14 cellular contexts compared by ENCODE assay signal in genomic region chr14:59217011-59217410, GRCh38.
"Had no signal": no experiment of that assay in that cellular context is flagged by ENCODE, and none has a peak within 500 bp of the region (broad histone marks: within the 10 kb centered on the region; RNA-seq: fewer than 3 reads in every experiment).

No MANE protein-coding gene starts in this region.

- DNase-seq: activated CD4-positive, alpha-beta T cell treated with anti-CD3 and anti-CD28 coated beads, Interleukin-2, amount 50 U/mL, for 1 hour; activated CD4-positive, CD25-positive, alpha-beta regulatory T cell; activated naive CD8-positive, alpha-beta T cell treated with anti-CD3 and anti-CD28 coated beads for 36 hours; amygdala; esophagus squamous epithelium; left ventricle myocardium superior; mesendoderm; nephron progenitor cell; psoas muscle; stimulated activated CD4-positive, alpha-beta T cell treated with anti-CD3 and anti-CD28 coated beads, Interleukin-2, amount 100 ng/mL, for 24 hours; stomach had no signal

- H3K9me3 ChIP-seq: esophagus squamous epithelium, psoas muscle, stomach, vagina had no signal

- H3K36me3 ChIP-seq: esophagus squamous epithelium, stomach, vagina had no signal

- H3K27me3 Mint-ChIP-seq: activated naive CD8-positive, alpha-beta T cell treated with anti-CD3 and anti-CD28 coated beads for 36 hours had no signal

- ATAC-seq: left ventricle myocardium superior, psoas muscle had no signal

- H3K27ac ChIP-seq: psoas muscle, vagina had no signal

- H3K4me3 ChIP-seq: esophagus squamous epithelium, psoas muscle, stomach, vagina had no signal

- H3K27me3 ChIP-seq: esophagus squamous epithelium, stomach, vagina had no signal

- H3K9me3 Mint-ChIP-seq: activated naive CD8-positive, alpha-beta T cell treated with anti-CD3 and anti-CD28 coated beads for 36 hours; activated T-helper 1 cell treated with anti-CD3 and anti-CD28 coated beads, Interleukin-12 subunit alpha, Interleukin-12 subunit beta, Interleukin-2, Interleukin-4 antibody, amounts not matched to agents 30 ng/mL and 10 ng/mL and 1 ng/mL, durations not matched to agents 14 hours and 24 hours and 36 hours; T-helper 1 cell treated with Interleukin-12 subunit alpha and Interleukin-12 subunit beta and Interleukin-4 antibody, amounts not matched to agents 30 μg/mL and 1 μg/mL, for 36 hours had no signal

- H3K27ac Mint-ChIP-seq: activated naive CD8-positive, alpha-beta T cell treated with anti-CD3 and anti-CD28 coated beads for 36 hours; activated T-helper 1 cell treated with anti-CD3 and anti-CD28 coated beads, Interleukin-12 subunit alpha, Interleukin-12 subunit beta, Interleukin-2, Interleukin-4 antibody, amounts not matched to agents 30 ng/mL and 10 ng/mL and 1 ng/mL, durations not matched to agents 14 hours and 24 hours and 36 hours; nephron progenitor cell; T-helper 1 cell treated with Interleukin-12 subunit alpha and Interleukin-12 subunit beta and Interleukin-4 antibody, amounts not matched to agents 30 μg/mL and 1 μg/mL, for 36 hours had no signal

- H3K4me3 Mint-ChIP-seq: activated naive CD8-positive, alpha-beta T cell treated with anti-CD3 and anti-CD28 coated beads for 36 hours; activated T-helper 1 cell treated with anti-CD3 and anti-CD28 coated beads, Interleukin-12 subunit alpha, Interleukin-12 subunit beta, Interleukin-2, Interleukin-4 antibody, amounts not matched to agents 30 ng/mL and 10 ng/mL and 1 ng/mL, durations not matched to agents 14 hours and 24 hours and 36 hours; nephron progenitor cell; T-helper 1 cell treated with Interleukin-12 subunit alpha and Interleukin-12 subunit beta and Interleukin-4 antibody, amounts not matched to agents 30 μg/mL and 1 μg/mL, for 36 hours had no signal
